ENCODE assay signal across 16 cellular contexts in the genomic region with DNA sequence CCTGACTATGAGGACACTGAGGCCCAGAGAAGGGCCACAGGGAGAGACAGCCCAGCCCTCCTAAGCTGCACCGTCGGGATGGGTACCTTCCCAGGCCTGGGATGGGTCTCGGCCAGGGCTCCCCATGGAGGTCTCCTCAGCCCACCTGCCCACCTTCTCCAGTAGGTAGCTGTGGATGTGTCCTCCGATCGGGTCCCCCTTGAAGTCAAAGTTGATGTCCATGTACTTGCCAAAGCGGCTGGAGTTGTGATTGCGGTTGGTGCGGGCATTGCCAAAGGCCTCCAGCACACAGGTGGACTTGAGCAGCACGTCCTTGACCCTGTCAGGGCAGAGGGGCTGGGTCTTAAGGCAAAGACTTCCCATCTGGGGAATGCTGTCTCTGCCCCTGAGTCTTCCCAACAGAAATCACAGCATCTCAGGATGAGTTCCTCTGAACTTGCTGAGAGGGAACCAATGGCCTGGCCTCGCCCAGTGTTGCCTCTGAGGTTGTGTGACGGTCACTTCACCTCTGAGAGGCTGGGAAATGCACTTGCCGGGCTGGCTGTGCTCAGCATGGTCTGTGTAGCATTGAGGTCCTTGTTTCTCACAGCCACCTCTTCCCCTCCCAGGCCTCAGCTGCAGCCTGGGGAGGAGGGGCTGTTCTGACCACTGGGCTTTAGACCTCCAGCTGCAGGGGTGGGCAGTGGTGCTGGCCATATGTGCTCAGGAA. TPM values are rescaled to one million over a fixed set of nuclear protein-coding genes. Genes with fewer than 3 reads are reported as not detected.
DNase-seq lines count a peak whose midpoint lies in the region; ATAC-seq and TF ChIP-seq lines count a peak whose summit lies in the region.
"Had no signal": no experiment of that assay in that cellular context is flagged by ENCODE, and none has a peak within 500 bp of the region (broad histone marks: within the 10 kb centered on the region; RNA-seq: fewer than 3 reads in every experiment).

No MANE protein-coding gene starts in this region.

- no peaks in the 10 kb centered on the region for H3K27me3 ChIP-seq in mammary epithelial cell (ENCODE audit: insufficient read depth, low read length)

- TF ChIP-seq CTCF in mammary epithelial cell (conservative IDR thresholded peaks at IDR 0.05 in 1 of 2, IDR thresholded peaks at IDR 0.05 in 1 of 2; ENCODE audit: extremely low read depth in 1 of 2, insufficient read depth in 1 of 2, low read depth in 1 of 2, low read length in 2 of 2) = no peak

- H3K27ac ChIP-seq in KOPT-K1 (ENCODE audit: low read depth, low read length, poor library complexity, severe bottlenecking) (peak overlapping the region; percentile 99), mammary epithelial cell (ENCODE audit: insufficient read depth, low read depth, low read length) (no peak overlapping the region)

- dilution Hi-C loops in mammary epithelial cell (cut with HindIII; ENCODE audit: low sequenced_read_pairs) = loop anchor here (5.0 to 10.0 kb wide), 2 partner anchors 38 to 99 kb away; no protein-coding TSS in a partner anchor

- peak overlapping the region; percentile 88 for H3K27ac Mint-ChIP-seq in activated T-cell treated with anti-CD3 and anti-CD28 coated beads, Interleukin-2, amount 50 U/mL, for 72 hours
- H3K27ac Mint-ChIP-seq in central memory CD8-positive, alpha-beta T cell (ENCODE audit: low read depth) = peak overlapping the region; percentile 29
- no peak overlapping the region for H3K27ac Mint-ChIP-seq in stimulated activated naive B cell treated with anti-CD40 and anti-IgM and Interleukin-4, amounts not matched to agents 10 μg/mL and 1 μg/mL and 100 μg/mL, for 72 hours
- H3K27ac Mint-ChIP-seq: mesothelial cell of epicardium had no signal

- ATAC-seq in activated T-cell treated with anti-CD3 and anti-CD28 coated beads, Interleukin-2, amount 50 U/mL, for 72 hours (replicated peaks in 1 of 2) = no peak
- no peak for ATAC-seq in central memory CD8-positive, alpha-beta T cell (replicated peaks; ENCODE audit: extremely low read depth, poor library complexity, severe bottlenecking)
- no peak for ATAC-seq in stimulated activated naive B cell treated with anti-CD40 and anti-IgM and Interleukin-4, amounts not matched to agents 10 μg/mL and 1 μg/mL and 100 μg/mL, for 72 hours (replicated peaks)
- ATAC-seq in GM19467 (IDR thresholded peaks at IDR 0.05; ENCODE audit: unreplicated experiment) = no peak
- ATAC-seq: right cardiac atrium had no signal

- no TSS peak for BruUV-seq in mammary epithelial cell (replicated peaks; lab: Mats Ljungman, UMichigan)

- DNase-seq in activated T-cell treated with anti-CD3 and anti-CD28 coated beads, Interleukin-2, amount 50 U/mL, for 72 hours = no peak
- DNase-seq in activated T-cell treated with anti-CD3 and anti-CD28 coated beads, Interleukin-2, amount 50 U/mL, for 1 hour = no peak
- DNase-seq in central memory CD8-positive, alpha-beta T cell (ENCODE audit: low spot score in 2 of 2) = no peak
- no peak for DNase-seq in stimulated activated naive B cell treated with anti-CD40 and anti-IgM and Interleukin-4, amounts not matched to agents 10 μg/mL and 1 μg/mL and 100 μg/mL, for 72 hours
- DNase-seq in mammary epithelial cell = no peak
- no peak for DNase-seq in GM19240 (ENCODE audit: insufficient read length, low spot score)
- DNase-seq: amniotic stem cell; central memory CD4-positive, alpha-beta T cell; effector CD8-positive, alpha-beta T cell; NCI-H2081 treated with DMSO at 0.1 percent for 48 hours; NCI-H524; right cardiac atrium; Right ventricle myocardium superior had no signal

- CTCF ChIA-PET in mammary epithelial cell (lab: Charles Lee; ENCODE audit: low non-redundant PET) = no interaction called here

- H3K9me3 Mint-ChIP-seq in activated T-cell treated with anti-CD3 and anti-CD28 coated beads, Interleukin-2, amount 50 U/mL, for 72 hours = no peaks in the 10 kb centered on the region
- H3K9me3 Mint-ChIP-seq in central memory CD8-positive, alpha-beta T cell = no peaks in the 10 kb centered on the region
- H3K9me3 Mint-ChIP-seq in stimulated activated naive B cell treated with anti-CD40 and anti-IgM and Interleukin-4, amounts not matched to agents 10 μg/mL and 1 μg/mL and 100 μg/mL, for 72 hours = no peaks in the 10 kb centered on the region
- H3K9me3 Mint-ChIP-seq: mesothelial cell of epicardium had no signal

- no peaks in the 10 kb centered on the region for H4K20me1 ChIP-seq in mammary epithelial cell (ENCODE audit: insufficient read depth, low read length)

- intact Hi-C loops in mammary epithelial cell (cut with micrococcal nuclease) = no loop called here

- no peak overlapping the region for H3K9ac ChIP-seq in mammary epithelial cell (ENCODE audit: insufficient read depth, low read length)

- in situ Hi-C loops in mammary epithelial cell (cut with MboI; ENCODE audit: low sequenced_read_pairs in 2 of 2) = no loop called here

- no peaks in the 10 kb centered on the region for H3K9me3 ChIP-seq in KOPT-K1 (ENCODE audit: insufficient read depth, low read length, poor library complexity, severe bottlenecking)
- no peaks in the 10 kb centered on the region for H3K9me3 ChIP-seq in mammary epithelial cell (replicated peaks; ENCODE audit: insufficient read depth, low read length)

- peak overlapping the region; percentile 99 to 100 for H3K4me3 Mint-ChIP-seq in activated T-cell treated with anti-CD3 and anti-CD28 coated beads, Interleukin-2, amount 50 U/mL, for 72 hours
- H3K4me3 Mint-ChIP-seq in central memory CD8-positive, alpha-beta T cell = peak overlapping the region; percentile 7
- peak overlapping the region; percentile 6 to 37 for H3K4me3 Mint-ChIP-seq in stimulated activated naive B cell treated with anti-CD40 and anti-IgM and Interleukin-4, amounts not matched to agents 10 μg/mL and 1 μg/mL and 100 μg/mL, for 72 hours
- H3K4me3 Mint-ChIP-seq: mesothelial cell of epicardium had no signal

- WGBS in mammary epithelial cell (ENCODE audit: low coverage, missing lambda C conversion rate) = 89% methylated on average over 12 of the region's 12 CpGs

- no peaks in the 10 kb centered on the region for H3K27me3 Mint-ChIP-seq in activated T-cell treated with anti-CD3 and anti-CD28 coated beads, Interleukin-2, amount 50 U/mL, for 72 hours (ENCODE audit: low read depth)
- H3K27me3 Mint-ChIP-seq in central memory CD8-positive, alpha-beta T cell = no peaks in the 10 kb centered on the region
- no peaks in the 10 kb centered on the region for H3K27me3 Mint-ChIP-seq in stimulated activated naive B cell treated with anti-CD40 and anti-IgM and Interleukin-4, amounts not matched to agents 10 μg/mL and 1 μg/mL and 100 μg/mL, for 72 hours

- H2AFZ ChIP-seq in mammary epithelial cell (ENCODE audit: low read depth, low read length) = no peak overlapping the region

- H3K36me3 ChIP-seq in KOPT-K1 (ENCODE audit: insufficient read depth, low read length) (peaks cover 77% of the 10 kb centered on the region), mammary epithelial cell (ENCODE audit: insufficient read depth, low read length) (no peaks in the 10 kb centered on the region)

- H3K36me3 Mint-ChIP-seq in activated T-cell treated with anti-CD3 and anti-CD28 coated beads, Interleukin-2, amount 50 U/mL, for 72 hours (ENCODE audit: insufficient read depth in 2 of 2) = peaks cover 28 to 48% of the 10 kb centered on the region in 2 donors
- peaks cover 60% of the 10 kb centered on the region for H3K36me3 Mint-ChIP-seq in central memory CD8-positive, alpha-beta T cell (ENCODE audit: insufficient read depth)
- H3K36me3 Mint-ChIP-seq in stimulated activated naive B cell treated with anti-CD40 and anti-IgM and Interleukin-4, amounts not matched to agents 10 μg/mL and 1 μg/mL and 100 μg/mL, for 72 hours = peaks cover 58 to 74% of the 10 kb centered on the region in 2 donors

- H3K4me2 ChIP-seq in mammary epithelial cell (ENCODE audit: insufficient read depth, low read depth, low read length) = no peak overlapping the region

- no peak overlapping the region for H3K4me3 ChIP-seq in mammary epithelial cell (replicated peaks in 1 of 3; ENCODE audit: insufficient read depth in 1 of 3, low read depth in 2 of 3, low read length in 3 of 3)

- peaks cover 65% of the 10 kb centered on the region for H3K4me1 Mint-ChIP-seq in activated T-cell treated with anti-CD3 and anti-CD28 coated beads, Interleukin-2, amount 50 U/mL, for 72 hours (ENCODE audit: low read depth)
- H3K4me1 Mint-ChIP-seq in central memory CD8-positive, alpha-beta T cell = peaks cover 57% of the 10 kb centered on the region
- peaks cover 51 to 80% of the 10 kb centered on the region in 2 donors for H3K4me1 Mint-ChIP-seq in stimulated activated naive B cell treated with anti-CD40 and anti-IgM and Interleukin-4, amounts not matched to agents 10 μg/mL and 1 μg/mL and 100 μg/mL, for 72 hours
- H3K4me1 Mint-ChIP-seq: mesothelial cell of epicardium had no signal

- H3K4me1 ChIP-seq in mammary epithelial cell (ENCODE audit: insufficient read depth, low read length) = peaks cover 4% of the 10 kb centered on the region

- H3K79me2 ChIP-seq in mammary epithelial cell (ENCODE audit: insufficient read depth, low read length) = no peaks in the 10 kb centered on the region

RNA-seq across cellular contexts. Expression of a gene that starts 3.3 kb away (rescaled TPM):
- 100 to 1,000 TPM; 595 to 606 TPM for total RNA-seq in activated T-cell treated with anti-CD3 and anti-CD28 coated beads, Interleukin-2, amount 50 U/mL, for 72 hours
- total RNA-seq in mammary epithelial cell = under 1 TPM in 1 of 2 donors, not detected in 1; 0.17 TPM
- polyA plus RNA-seq in mammary epithelial cell = 0.02 TPM
- not detected for polyA minus RNA-seq in mammary epithelial cell

RNA-seq across cellular contexts. Expression of a gene that starts 24.5 kb away (rescaled TPM):
- total RNA-seq in activated T-cell treated with anti-CD3 and anti-CD28 coated beads, Interleukin-2, amount 50 U/mL, for 72 hours = 100 to 1,000 TPM in 1 of 2 donors, 10 to 100 TPM in 1; 94.2 to 109 TPM
- 10 to 100 TPM; 73.2 to 75.6 TPM for total RNA-seq in mammary epithelial cell
- 66.2 TPM for polyA plus RNA-seq in mammary epithelial cell
- 107 TPM for polyA minus RNA-seq in mammary epithelial cell

Comparison
In these comparisons a context has a peak if more than half of its experiments do, and no peak if none do; other contexts are left out.
1. H3K4me3 Mint-ChIP-seq: peak in every context shown above with its lines; median percentile 100 in activated T-cell treated with anti-CD3 and anti-CD28 coated beads, Interleukin-2, amount 50 U/mL, for 72 hours; 22 in stimulated activated naive B cell treated with anti-CD40 and anti-IgM and Interleukin-4, amounts not matched to agents 10 μg/mL and 1 μg/mL and 100 μg/mL, for 72 hours; 7 in central memory CD8-positive, alpha-beta T cell.
2. RNA of a gene that starts 3.3 kb away (total RNA-seq): 595 to 606 TPM in activated T-cell treated with anti-CD3 and anti-CD28 coated beads, Interleukin-2, amount 50 U/mL, for 72 hours; 0.17 TPM in mammary epithelial cell; every median in the first group is over 100 times any median in the second.